In the genomic region with DNA sequence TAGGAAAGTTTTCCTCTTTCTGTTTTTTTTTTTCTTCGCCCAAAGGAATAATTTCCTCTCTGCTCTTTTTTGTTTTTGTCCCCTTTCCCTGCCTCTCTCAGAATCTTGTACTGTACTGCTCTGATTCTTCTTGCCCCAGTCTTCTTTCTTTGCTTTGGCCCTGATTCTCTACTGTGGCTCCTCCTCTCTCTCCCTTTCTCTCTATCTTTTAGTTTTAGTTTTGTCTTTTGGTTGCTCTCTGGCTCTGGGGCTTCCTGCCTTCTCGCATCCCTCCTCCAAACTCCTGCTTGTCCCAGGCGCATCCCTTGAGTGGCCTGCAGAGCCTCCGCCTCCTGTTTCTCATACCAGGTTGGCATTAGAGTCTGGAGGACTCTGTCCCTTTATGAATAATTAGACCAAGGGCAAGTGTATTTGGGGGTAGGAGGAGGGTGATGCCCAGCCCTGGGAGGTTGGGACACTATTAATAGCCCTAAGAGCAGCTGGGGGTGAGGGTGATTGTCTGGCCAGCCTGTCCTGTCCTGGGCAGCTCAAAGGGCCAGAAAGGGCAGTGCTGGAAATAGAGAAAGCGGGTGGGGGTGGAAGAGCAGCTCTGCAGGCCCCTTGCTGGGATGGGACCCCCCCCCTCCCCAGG, we compare ENCODE assay signal across 13 cellular contexts. TPM values are rescaled to one million over a fixed set of nuclear protein-coding genes. Genes with fewer than 3 reads are reported as not detected.
DNase-seq lines count a peak whose midpoint lies in the region; ATAC-seq and TF ChIP-seq lines count a peak whose summit lies in the region.
"Had no signal": no experiment of that assay in that cellular context is flagged by ENCODE, and none has a peak within 500 bp of the region (broad histone marks: within the 10 kb centered on the region; RNA-seq: fewer than 3 reads in every experiment).

No MANE protein-coding gene starts in this region.

- no peaks in the 10 kb centered on the region for H3K79me1 ChIP-seq in neuronal stem cell (ENCODE audit: low read depth, low read length)

- no peak overlapping the region for H3K23ac ChIP-seq in neuronal stem cell (ENCODE audit: low read depth, low read length, poor library complexity)

- TF ChIP-seq CTCF in gastroesophageal sphincter (IDR thresholded peaks at IDR 0.05) (no peak), upper lobe of left lung (IDR thresholded peaks at IDR 0.05) (no peak)

- H3K4me3 ChIP-seq in SJCRH30 (no peak overlapping the region), gastroesophageal sphincter (no peak overlapping the region), neuronal stem cell (ENCODE audit: low read length in 2 of 2) (no peak overlapping the region), upper lobe of left lung (no peak overlapping the region)

- no peak overlapping the region for H4K91ac ChIP-seq in neuronal stem cell (ENCODE audit: low read depth, low read length, poor library complexity)

- ATAC-seq in gastroesophageal sphincter, result peak; percentile 40
- ATAC-seq in upper lobe of left lung (ENCODE audit: low FRiP score in 2 of 2), result no peak
- ATAC-seq in HG03571 (IDR thresholded peaks at IDR 0.05; ENCODE audit: unreplicated experiment), result no peak
- ATAC-seq: naive thymus-derived CD8-positive, alpha-beta T cell had no signal

- H3K36me3 ChIP-seq in SJCRH30 (no peaks in the 10 kb centered on the region), gastroesophageal sphincter (no peaks in the 10 kb centered on the region), neuronal stem cell (replicated peaks in 1 of 2; ENCODE audit: control insufficient read depth in 2 of 2, insufficient read depth in 2 of 2, low read length in 2 of 2) (no peaks in the 10 kb centered on the region), upper lobe of left lung (no peaks in the 10 kb centered on the region)

- no peak overlapping the region for H2BK15ac ChIP-seq in neuronal stem cell (ENCODE audit: low read length)

- H4K8ac ChIP-seq in neuronal stem cell (ENCODE audit: low read depth, low read length), result no peak overlapping the region

- H3K27me3 ChIP-seq in SJCRH30 (no peaks in the 10 kb centered on the region), gastroesophageal sphincter (no peaks in the 10 kb centered on the region), neuronal stem cell (ENCODE audit: control insufficient read depth in 3 of 3, insufficient read depth in 3 of 3, low read depth in 1 of 3, low read length in 3 of 3) (peaks cover 9 to 100% (median 55%) of the 10 kb centered on the region in 3 experiments), upper lobe of left lung (no peaks in the 10 kb centered on the region)

- TF ChIP-seq EP300 in gastroesophageal sphincter (IDR thresholded peaks at IDR 0.05), result no peak
- TF ChIP-seq EP300 in upper lobe of left lung (IDR thresholded peaks at IDR 0.05), result no peak

- H2BK120ac ChIP-seq in neuronal stem cell (ENCODE audit: low read depth, low read length), result no peak overlapping the region

- no peak overlapping the region for H2AFZ ChIP-seq in neuronal stem cell (ENCODE audit: low read length)

- H3K18ac ChIP-seq in neuronal stem cell (ENCODE audit: low read length), result no peak overlapping the region

- DNase-seq in SJCRH30 (no peak), neuronal stem cell (ENCODE audit: low spot score) (no peak), upper lobe of left lung (no peak), NCI-H1436 treated with DMSO at 0.1 percent for 48 hours (lab: John Stamatoyannopoulos, UW) (no peak), iPS-NIHi11 (ENCODE audit: low spot score) (no peak)
- DNase-seq: activated effector memory CD4-positive, alpha-beta T cell treated with anti-CD3 and anti-CD28 coated beads, Interleukin-2, amount 50 U/mL, for 16 hours; endodermal cell; H9; naive thymus-derived CD8-positive, alpha-beta T cell; NCI-H1105 treated with DMSO at 0.1 percent for 48 hours; stimulated activated CD4-positive, alpha-beta T cell treated with anti-CD3 and anti-CD28 coated beads, Interleukin-4, amount 100 ng/mL, for 4 hours had no signal

- 22 to 28% methylated on average over 1 to 5 of the region's 5 CpGs for WGBS in gastroesophageal sphincter (ENCODE audit: low coverage in 1 of 2), 2 donors
- no CpG with 5 or more reads among the region's 5 CpGs for WGBS in neuronal stem cell (ENCODE audit: extremely low coverage in 2 of 2, insufficient read length in 2 of 2, insufficient replicate concordance in 1 of 2), 2 donors
- 75% methylated on average over 5 of the region's 5 CpGs for WGBS in upper lobe of left lung, 2 donors

- H2BK5ac ChIP-seq in neuronal stem cell (ENCODE audit: low read length), result no peak overlapping the region

- H3K9me3 ChIP-seq in SJCRH30 (replicated peaks) (no peaks in the 10 kb centered on the region), gastroesophageal sphincter (no peaks in the 10 kb centered on the region), neuronal stem cell (replicated peaks in 1 of 2; ENCODE audit: control insufficient read depth in 2 of 2, insufficient read depth in 1 of 2, low read depth in 1 of 2, low read length in 2 of 2) (no peaks in the 10 kb centered on the region), upper lobe of left lung (no peaks in the 10 kb centered on the region)

- no peak overlapping the region for H3K4me2 ChIP-seq in neuronal stem cell (ENCODE audit: insufficient read depth, low read length, poor library complexity, severe bottlenecking)

- H3K4ac ChIP-seq in neuronal stem cell (ENCODE audit: low read length), result no peak overlapping the region

- H3K14ac ChIP-seq in neuronal stem cell (ENCODE audit: low read length), result no peak overlapping the region

- H3K9ac ChIP-seq in neuronal stem cell (ENCODE audit: low read depth, low read length, poor library complexity), result no peak overlapping the region

- H3K4me1 ChIP-seq in SJCRH30 (peaks cover 45% of the 10 kb centered on the region), gastroesophageal sphincter (peaks cover 18 to 100% (median 93%) of the 10 kb centered on the region in 3 donors), neuronal stem cell (ENCODE audit: control insufficient read depth in 2 of 2, insufficient read depth in 1 of 2, low read depth in 1 of 2, low read length in 2 of 2) (peaks cover 8 to 13% of the 10 kb centered on the region in 2 donors), upper lobe of left lung (peaks cover 52 to 78% (median 72%) of the 10 kb centered on the region in 4 donors)

- H2BK12ac ChIP-seq in neuronal stem cell (ENCODE audit: low read length), result no peak overlapping the region

- H2AK5ac ChIP-seq in neuronal stem cell (ENCODE audit: low read depth, low read length), result peak overlapping the region; percentile 19

- TF ChIP-seq POLR2A in gastroesophageal sphincter (IDR thresholded peaks at IDR 0.05) (no peak), upper lobe of left lung (IDR thresholded peaks at IDR 0.05) (no peak)

- peak overlapping the region; percentile 4; the same call in 1 of the 2 replicates for H3K27ac ChIP-seq in SJCRH30
- H3K27ac ChIP-seq in gastroesophageal sphincter, result peak overlapping the region in 3 of 4 donors; percentile 79 to 95 (median 84)
- no peak overlapping the region for H3K27ac ChIP-seq in neuronal stem cell (replicated peaks; ENCODE audit: low read length)
- peak overlapping the region in 3 of 4 donors; percentile 7 to 69 (median 65) for H3K27ac ChIP-seq in upper lobe of left lung

RNA-seq across cellular contexts. Expression of a gene that starts 39.1 kb away (rescaled TPM):
- 0.08 TPM in 1 of 2 replicates, not detected in the other for total RNA-seq in SJCRH30 (2014; rRNA removed; shearing (Covaris generic))
- 10 to 100 TPM in 2 of 4 donors, 1 to 10 TPM in 2; 9.9 to 11.8 (median 10.8) TPM for total RNA-seq in gastroesophageal sphincter
- polyA plus RNA-seq in neuronal stem cell (2013, experiment 1 of 2), result 1.1 TPM
- 1.1 TPM for polyA plus RNA-seq in neuronal stem cell (2013, experiment 2 of 2)
- 10 to 100 TPM; 22.6 to 55.5 (median 31.4) TPM for total RNA-seq in upper lobe of left lung

RNA-seq across cellular contexts. Expression of a gene that starts 53.0 kb away (rescaled TPM):
- 54.1 and 59.0 TPM in 2 replicates for total RNA-seq in SJCRH30 (2014; rRNA removed; shearing (Covaris generic))
- total RNA-seq in gastroesophageal sphincter (10 to 100 TPM; 25.7 to 30.0 (median 28.7) TPM), upper lobe of left lung (10 to 100 TPM; 27.2 to 92.2 (median 33.1) TPM)
- polyA plus RNA-seq in neuronal stem cell (2013, experiment 1 of 2), result 22.9 TPM
- polyA plus RNA-seq in neuronal stem cell (2013, experiment 2 of 2), result 24.4 TPM

RNA-seq across cellular contexts. Expression of a gene that starts 54.5 kb away (rescaled TPM):
- 103 and 105 TPM in 2 replicates for total RNA-seq in SJCRH30 (2014; rRNA removed; shearing (Covaris generic))
- 10 to 100 TPM; 23.8 to 55.2 (median 26.2) TPM for total RNA-seq in gastroesophageal sphincter
- 123 TPM for polyA plus RNA-seq in neuronal stem cell (2013, experiment 1 of 2)
- polyA plus RNA-seq in neuronal stem cell (2013, experiment 2 of 2), result 121 TPM
- 10 to 100 TPM; 22.0 to 96.1 (median 55.7) TPM for total RNA-seq in upper lobe of left lung

Comparison
In these comparisons a context has a peak if more than half of its experiments do, and no peak if none do; other contexts are left out.
1. RNA of a gene that starts 39.1 kb away (total RNA-seq): 22.6 to 55.5 TPM in upper lobe of left lung and 9.9 to 11.8 TPM in gastroesophageal sphincter; 0.08 TPM in SJCRH30; every median in the first group is over 10 times any median in the second.